8 cellular contexts compared by ENCODE assay signal in the genomic region with DNA sequence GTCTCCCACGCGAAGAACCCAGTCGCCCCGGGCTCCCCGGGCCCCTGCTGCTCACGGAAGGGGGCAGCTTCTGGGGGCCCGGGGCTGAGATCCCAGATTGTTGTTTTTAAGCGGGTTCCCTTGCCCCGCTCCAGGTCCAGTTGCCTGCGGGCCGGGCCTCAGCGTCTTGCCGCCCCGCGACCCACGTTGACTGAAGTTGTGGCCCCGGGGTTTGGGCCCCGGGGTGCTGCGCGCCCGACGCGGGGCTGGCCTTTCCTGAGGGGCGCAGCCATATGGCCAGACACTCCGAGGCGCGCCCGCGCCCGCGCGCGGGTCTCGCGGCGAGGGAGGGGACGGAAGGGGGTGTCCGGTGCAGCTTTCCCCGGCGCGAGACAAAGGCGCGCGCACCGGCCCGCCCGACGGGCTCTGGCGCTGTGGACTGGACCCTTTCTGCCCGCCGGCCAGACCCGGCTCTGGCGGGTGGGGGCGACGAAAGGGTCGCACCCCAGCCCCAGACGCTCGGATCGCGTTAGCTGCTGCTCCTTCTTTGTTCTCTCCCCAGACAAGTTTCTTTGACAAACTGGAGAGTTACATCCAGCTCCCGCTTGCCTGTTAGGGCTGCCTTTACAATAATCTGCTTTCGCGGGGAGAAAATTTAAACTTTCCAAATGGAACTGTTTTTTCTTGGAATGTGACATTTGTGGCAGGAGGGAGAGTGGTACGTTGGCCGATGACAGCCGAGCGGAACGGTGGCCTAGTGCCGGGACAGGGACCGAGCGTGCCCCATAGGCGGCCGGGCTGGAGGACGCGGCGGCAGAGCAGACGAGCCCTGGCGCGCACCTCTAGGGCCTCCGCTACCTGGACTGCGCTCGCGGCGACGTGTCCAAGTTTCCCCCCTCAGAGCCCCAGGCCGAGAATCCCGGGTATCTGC. TPM values are rescaled to one million over a fixed set of nuclear protein-coding genes. Genes with fewer than 3 reads are reported as not detected.
DNase-seq lines count a peak whose midpoint lies in the region; ATAC-seq lines count a peak whose summit lies in the region.

No MANE protein-coding gene starts in this region.

- H3K4me3 ChIP-seq in HUES6 (ENCODE audit: low read depth, low read length) = peak overlapping the region; percentile 88

- H3K36me3 Mint-ChIP-seq in activated CD8-positive, alpha-beta memory T cell treated with anti-CD3 and anti-CD28 coated beads, Interleukin-2, amount 10 ng/mL, durations not matched to agents 7 days and 5 days = peaks cover 2% of the 10 kb centered on the region
- H3K36me3 Mint-ChIP-seq in activated naive CD8-positive, alpha-beta T cell treated with anti-CD3 and anti-CD28 coated beads for 36 hours = no peaks in the 10 kb centered on the region

- H3K27me3 ChIP-seq in HUES6 (ENCODE audit: control insufficient read depth, insufficient read depth, low read length) = peaks cover 53% of the 10 kb centered on the region

- peak overlapping the region; percentile 95 for H3K9ac ChIP-seq in HUES6 (ENCODE audit: low read length)

- peaks cover 53% of the 10 kb centered on the region for H3K27me3 Mint-ChIP-seq in activated CD8-positive, alpha-beta memory T cell treated with anti-CD3 and anti-CD28 coated beads, Interleukin-2, amount 10 ng/mL, durations not matched to agents 7 days and 5 days
- peaks cover 41% of the 10 kb centered on the region for H3K27me3 Mint-ChIP-seq in activated naive CD8-positive, alpha-beta T cell treated with anti-CD3 and anti-CD28 coated beads for 36 hours

- intact Hi-C loops in left cardiac atrium (cut with DNase I) = loop anchor here in 1 of 2 donors (5.0 to 10.0 kb wide), 2 partner anchors 147 to 206 kb away; partner anchors contain the start of genes CWC15 and KDM4D
- intact Hi-C loops in posterior vena cava (cut with DNase I) = no loop called here

- H3K36me3 ChIP-seq in HUES6 (ENCODE audit: control insufficient read depth, insufficient read depth, low read length) = no peaks in the 10 kb centered on the region; the same call in 1 of the 2 replicates

- peak; percentile 62 for ATAC-seq in activated CD8-positive, alpha-beta memory T cell treated with anti-CD3 and anti-CD28 coated beads, Interleukin-2, amount 10 ng/mL, durations not matched to agents 7 days and 5 days
- ATAC-seq in left cardiac atrium (peak; percentile 78 to 83), HG02763 (IDR thresholded peaks at IDR 0.05; ENCODE audit: unreplicated experiment) (no peak), HG03039 (IDR thresholded peaks at IDR 0.05; ENCODE audit: unreplicated experiment) (no peak)

- H3K4me1 Mint-ChIP-seq in activated CD8-positive, alpha-beta memory T cell treated with anti-CD3 and anti-CD28 coated beads, Interleukin-2, amount 10 ng/mL, durations not matched to agents 7 days and 5 days = peaks cover 10% of the 10 kb centered on the region
- H3K4me1 Mint-ChIP-seq in activated naive CD8-positive, alpha-beta T cell treated with anti-CD3 and anti-CD28 coated beads for 36 hours = peaks cover 6% of the 10 kb centered on the region

- H3K27ac Mint-ChIP-seq in activated CD8-positive, alpha-beta memory T cell treated with anti-CD3 and anti-CD28 coated beads, Interleukin-2, amount 10 ng/mL, durations not matched to agents 7 days and 5 days = no peak overlapping the region
- no peak overlapping the region for H3K27ac Mint-ChIP-seq in activated naive CD8-positive, alpha-beta T cell treated with anti-CD3 and anti-CD28 coated beads for 36 hours

- no peaks in the 10 kb centered on the region for H3K9me3 ChIP-seq in HUES6 (ENCODE audit: control insufficient read depth, insufficient read depth, low read depth, low read length)

- H3K9me3 Mint-ChIP-seq in activated CD8-positive, alpha-beta memory T cell treated with anti-CD3 and anti-CD28 coated beads, Interleukin-2, amount 10 ng/mL, durations not matched to agents 7 days and 5 days (ENCODE audit: low read depth) = no peaks in the 10 kb centered on the region
- no peaks in the 10 kb centered on the region for H3K9me3 Mint-ChIP-seq in activated naive CD8-positive, alpha-beta T cell treated with anti-CD3 and anti-CD28 coated beads for 36 hours

- CTCF ChIA-PET in activated CD8-positive, alpha-beta memory T cell treated with anti-CD3 and anti-CD28 coated beads, Interleukin-2, amount 10 ng/mL, durations not matched to agents 7 days and 5 days (lab: Charles Lee) = interaction anchor here (1.1 kb wide), 1 partner anchor 25 kb away, joined by 3 read pairs; no protein-coding TSS in a partner anchor

- DNase-seq in activated CD8-positive, alpha-beta memory T cell treated with anti-CD3 and anti-CD28 coated beads, Interleukin-2, amount 10 ng/mL, durations not matched to agents 7 days and 5 days = no peak
- DNase-seq in activated CD8-positive, alpha-beta memory T cell treated with anti-CD3 and anti-CD28 coated beads, Interleukin-2, amount 50 U/mL, for 4 hours = no peak
- DNase-seq in activated naive CD8-positive, alpha-beta T cell treated with anti-CD3 and anti-CD28 coated beads for 36 hours = peak; percentile 9
- peak; percentile 71 for DNase-seq in left cardiac atrium
- peak; percentile 86 for DNase-seq in posterior vena cava (ENCODE audit: low spot score)

- peak overlapping the region; percentile 84; the same call in 1 of the 2 replicates for H3K27ac ChIP-seq in HUES6 (ENCODE audit: low read depth, low read length)

- H3K4me3 Mint-ChIP-seq in activated CD8-positive, alpha-beta memory T cell treated with anti-CD3 and anti-CD28 coated beads, Interleukin-2, amount 10 ng/mL, durations not matched to agents 7 days and 5 days = peak overlapping the region; percentile 70
- peak overlapping the region; percentile 68 for H3K4me3 Mint-ChIP-seq in activated naive CD8-positive, alpha-beta T cell treated with anti-CD3 and anti-CD28 coated beads for 36 hours

- H3K4me1 ChIP-seq in HUES6 (ENCODE audit: control insufficient read depth, insufficient read depth, low read length) = peaks cover 52% of the 10 kb centered on the region

RNA-seq across cellular contexts. Expression of gene AMOTL1, which starts 0.7 kb away (rescaled TPM):
- total RNA-seq in activated CD8-positive, alpha-beta memory T cell treated with anti-CD3 and anti-CD28 coated beads, Interleukin-2, amount 10 ng/mL, durations not matched to agents 7 days and 5 days = 1 to 10 TPM; 3.9 to 4.6 TPM
- 1 to 10 TPM; 1.0 to 1.3 TPM for total RNA-seq in activated naive CD8-positive, alpha-beta T cell treated with anti-CD3 and anti-CD28 coated beads for 36 hours
- total RNA-seq in left cardiac atrium (100 to 1,000 TPM in 1 of 2 donors, 10 to 100 TPM in 1; 60.6 to 106 TPM), posterior vena cava (10 to 100 TPM; 47.7 to 78.9 TPM)

Comparison
In these comparisons a context has a peak if more than half of its experiments do, and no peak if none do; other contexts are left out.
1. ATAC-seq: peak in activated CD8-positive, alpha-beta memory T cell treated with anti-CD3 and anti-CD28 coated beads, Interleukin-2, amount 10 ng/mL, durations not matched to agents 7 days and 5 days (single experiment) and left cardiac atrium (2 of 2); none in HG02763 (single experiment) and HG03039 (single experiment).
2. DNase-seq: peak in activated naive CD8-positive, alpha-beta T cell treated with anti-CD3 and anti-CD28 coated beads for 36 hours (single experiment), left cardiac atrium (single experiment) and posterior vena cava (single experiment); none in activated CD8-positive, alpha-beta memory T cell treated with anti-CD3 and anti-CD28 coated beads, Interleukin-2, amount 10 ng/mL, durations not matched to agents 7 days and 5 days (single experiment) and activated CD8-positive, alpha-beta memory T cell treated with anti-CD3 and anti-CD28 coated beads, Interleukin-2, amount 50 U/mL, for 4 hours (single experiment).
3. RNA of gene AMOTL1, which starts 0.7 kb away (total RNA-seq): 60.6 to 106 TPM in left cardiac atrium and 47.7 to 78.9 TPM in posterior vena cava; 3.9 to 4.6 TPM in activated CD8-positive, alpha-beta memory T cell treated with anti-CD3 and anti-CD28 coated beads, Interleukin-2, amount 10 ng/mL, durations not matched to agents 7 days and 5 days and 1.0 to 1.3 TPM in activated naive CD8-positive, alpha-beta T cell treated with anti-CD3 and anti-CD28 coated beads for 36 hours; every median in the first group is over 4 times any median in the second.